1 cellular context compared by ENCODE assay signal in the genomic region with DNA sequence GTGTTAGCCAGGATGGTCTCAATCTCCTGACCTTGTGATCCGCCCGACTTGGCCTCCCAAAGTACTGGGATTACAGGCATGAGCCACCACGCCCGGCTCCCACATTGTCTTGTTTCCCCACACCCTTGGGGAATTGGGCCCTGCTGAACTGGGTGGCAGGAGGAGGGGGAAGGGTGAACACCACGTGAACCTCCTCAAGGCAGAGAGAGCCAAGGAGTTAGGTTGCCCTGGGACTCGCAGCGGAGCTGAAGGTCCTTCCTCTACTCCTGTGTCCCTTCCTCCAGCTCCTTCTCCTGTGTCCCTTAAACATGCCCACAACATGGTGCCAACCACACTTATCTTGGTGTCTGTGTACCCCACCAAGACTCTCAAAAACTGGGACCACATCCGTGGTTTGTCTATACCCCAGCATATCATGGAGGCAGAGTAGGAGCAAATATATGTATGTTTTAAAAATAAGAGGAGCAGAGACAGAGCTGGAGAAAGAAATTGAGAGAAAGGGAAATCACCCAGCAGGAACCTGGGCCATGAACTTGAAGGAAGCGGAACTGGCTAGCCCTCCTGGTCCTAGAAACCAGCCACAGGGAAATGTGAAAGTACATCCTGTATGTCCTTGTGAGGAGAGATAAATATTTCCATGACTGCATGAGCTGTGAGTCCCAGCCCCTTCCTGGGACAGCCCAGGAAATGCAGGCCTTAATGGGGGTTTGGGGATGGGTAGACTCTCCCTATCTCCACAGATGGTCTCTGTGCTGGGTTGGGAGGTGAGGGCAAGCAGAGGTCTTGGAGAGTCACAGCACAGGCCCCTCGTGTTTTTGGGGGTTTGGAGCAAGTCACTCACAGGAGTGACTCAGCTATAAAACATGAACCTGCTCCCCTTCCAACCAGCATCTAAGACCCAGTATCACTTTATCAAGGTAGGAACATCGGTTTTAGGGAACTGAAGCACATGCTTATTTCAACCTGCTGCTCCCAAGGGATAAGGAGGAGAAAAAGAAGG.
TF ChIP-seq lines count a peak whose summit lies in the region.

No MANE protein-coding gene starts in this region.

TF ChIP-seq in K562, 482 proteins besides CTCF, POLR2A, EP300 and RAD21 (continued from another document and continues in another):
- TF ChIP-seq, protein P1, sequence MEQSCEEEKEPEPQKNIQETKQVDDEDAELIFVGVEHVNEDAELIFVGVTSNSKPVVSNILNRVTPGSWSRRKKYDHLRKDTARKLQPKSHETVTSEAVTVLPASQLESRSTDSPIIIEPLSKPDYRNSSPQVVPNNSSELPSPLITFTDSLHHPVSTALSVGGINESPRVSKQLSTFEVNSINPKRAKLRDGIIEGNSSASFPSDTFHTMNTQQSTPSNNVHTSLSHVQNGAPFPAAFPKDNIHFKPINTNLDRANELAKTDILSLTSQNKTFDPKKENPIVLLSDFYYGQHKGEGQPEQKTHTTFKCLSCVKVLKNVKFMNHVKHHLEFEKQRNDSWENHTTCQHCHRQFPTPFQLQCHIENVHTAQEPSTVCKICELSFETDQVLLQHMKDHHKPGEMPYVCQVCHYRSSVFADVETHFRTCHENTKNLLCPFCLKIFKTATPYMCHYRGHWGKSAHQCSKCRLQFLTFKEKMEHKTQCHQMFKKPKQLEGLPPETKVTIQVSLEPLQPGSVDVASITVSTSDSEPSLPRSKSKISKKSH (CRISPR knock-in tag; IDR thresholded peaks at IDR 0.05): no peak
- TF ChIP-seq GTF2E2 (tag; IDR thresholded peaks at IDR 0.05) (no peak), E2F3 (CRISPR knock-in tag; IDR thresholded peaks at IDR 0.05) (no peak), HDAC1 (IDR thresholded peaks at IDR 0.05) (0 out of 4 replicates have a peak, but pooled peaks of 1 of the 2 experiments have one; percentile 21), NR2C2 (CRISPR knock-in tag; IDR thresholded peaks at IDR 0.05) (no peak), NR2C2 (tag; IDR thresholded peaks at IDR 0.05) (peak; percentile 69), ETV1 (tag; conservative IDR thresholded peaks at IDR 0.05; ENCODE audit: low read depth) (peak; percentile 68), FOXP1 (CRISPR knock-in tag; IDR thresholded peaks at IDR 0.05) (no peak), SMAD1 (IDR thresholded peaks at IDR 0.05; ENCODE audit: low read depth, low read length, partially characterized antibody) (no peak), GTF2F1 (IDR thresholded peaks at IDR 0.05; ENCODE audit: low read depth, low read length) (no peak), GABPB1 (CRISPR knock-in tag; IDR thresholded peaks at IDR 0.05) (peak; percentile 66), HNRNPH1 (optimal IDR thresholded peaks at IDR 0.05; ENCODE audit: low read depth, low read length) (no peak), GABPB2 (CRISPR knock-in tag; conservative IDR thresholded peaks at IDR 0.05) (no peak), ZNF12 (CRISPR knock-in tag; IDR thresholded peaks at IDR 0.05) (0 out of 2 replicates have a peak, but pooled peaks have one; percentile 18), ILK (tag; IDR thresholded peaks at IDR 0.05; ENCODE audit: borderline replicate concordance, low read depth) (no peak), CBX3 (IDR thresholded peaks at IDR 0.05; ENCODE audit: borderline replicate concordance in 1 of 2, low read length in 2 of 2) (no peak), HOXB6 (CRISPR knock-in tag; IDR thresholded peaks at IDR 0.05; ENCODE audit: borderline replicate concordance) (no peak), COPS2 (conservative IDR thresholded peaks at IDR 0.05) (no peak), ATF1 (CRISPR knock-in tag; IDR thresholded peaks at IDR 0.05) (no peak), ATF1 (tag; IDR thresholded peaks at IDR 0.05) (no peak), ZNF134 (CRISPR knock-in tag; conservative IDR thresholded peaks at IDR 0.05) (0 out of 2 replicates have a peak, but pooled peaks have one; percentile 28), HDGF (IDR thresholded peaks at IDR 0.05) (no peak), TFAM (CRISPR knock-in tag; conservative IDR thresholded peaks at IDR 0.05) (no peak), TAF15 (IDR thresholded peaks at IDR 0.05; ENCODE audit: low read depth, low read length) (no peak), RFX7 (CRISPR knock-in tag; IDR thresholded peaks at IDR 0.05) (no peak), ZZZ3 (IDR thresholded peaks at IDR 0.05) (no peak), BMI1 (IDR thresholded peaks at IDR 0.05; ENCODE audit: low read length) (no peak), SMAD4 (CRISPR knock-in tag; conservative IDR thresholded peaks at IDR 0.05) (no peak; the same call in 1 of the 2 replicates), SRF (CRISPR knock-in tag; IDR thresholded peaks at IDR 0.05) (peak in 1 of 2 experiments; percentile 87; a peak in 2 of 4 replicates), ZNF121 (CRISPR knock-in tag; conservative IDR thresholded peaks at IDR 0.05) (no peak), PPARD (CRISPR knock-in tag; IDR thresholded peaks at IDR 0.05) (no peak)
- TF ChIP-seq, protein P2, sequence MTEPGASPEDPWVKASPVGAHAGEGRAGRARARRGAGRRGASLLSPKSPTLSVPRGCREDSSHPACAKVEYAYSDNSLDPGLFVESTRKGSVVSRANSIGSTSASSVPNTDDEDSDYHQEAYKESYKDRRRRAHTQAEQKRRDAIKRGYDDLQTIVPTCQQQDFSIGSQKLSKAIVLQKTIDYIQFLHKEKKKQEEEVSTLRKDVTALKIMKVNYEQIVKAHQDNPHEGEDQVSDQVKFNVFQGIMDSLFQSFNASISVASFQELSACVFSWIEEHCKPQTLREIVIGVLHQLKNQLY (CRISPR knock-in tag; conservative IDR thresholded peaks at IDR 0.05): no peak
- TF ChIP-seq, protein P3, sequence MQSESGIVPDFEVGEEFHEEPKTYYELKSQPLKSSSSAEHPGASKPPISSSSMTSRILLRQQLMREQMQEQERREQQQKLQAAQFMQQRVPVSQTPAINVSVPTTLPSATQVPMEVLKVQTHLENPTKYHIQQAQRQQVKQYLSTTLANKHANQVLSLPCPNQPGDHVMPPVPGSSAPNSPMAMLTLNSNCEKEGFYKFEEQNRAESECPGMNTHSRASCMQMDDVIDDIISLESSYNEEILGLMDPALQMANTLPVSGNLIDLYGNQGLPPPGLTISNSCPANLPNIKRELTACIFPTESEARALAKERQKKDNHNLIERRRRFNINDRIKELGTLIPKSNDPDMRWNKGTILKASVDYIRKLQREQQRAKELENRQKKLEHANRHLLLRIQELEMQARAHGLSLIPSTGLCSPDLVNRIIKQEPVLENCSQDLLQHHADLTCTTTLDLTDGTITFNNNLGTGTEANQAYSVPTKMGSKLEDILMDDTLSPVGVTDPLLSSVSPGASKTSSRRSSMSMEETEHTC (IDR thresholded peaks at IDR 0.05): no peak; the same call in 1 of the 2 replicates
- TF ChIP-seq, protein P4, sequence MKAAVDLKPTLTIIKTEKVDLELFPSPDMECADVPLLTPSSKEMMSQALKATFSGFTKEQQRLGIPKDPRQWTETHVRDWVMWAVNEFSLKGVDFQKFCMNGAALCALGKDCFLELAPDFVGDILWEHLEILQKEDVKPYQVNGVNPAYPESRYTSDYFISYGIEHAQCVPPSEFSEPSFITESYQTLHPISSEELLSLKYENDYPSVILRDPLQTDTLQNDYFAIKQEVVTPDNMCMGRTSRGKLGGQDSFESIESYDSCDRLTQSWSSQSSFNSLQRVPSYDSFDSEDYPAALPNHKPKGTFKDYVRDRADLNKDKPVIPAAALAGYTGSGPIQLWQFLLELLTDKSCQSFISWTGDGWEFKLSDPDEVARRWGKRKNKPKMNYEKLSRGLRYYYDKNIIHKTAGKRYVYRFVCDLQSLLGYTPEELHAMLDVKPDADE (conservative IDR thresholded peaks at IDR 0.05; ENCODE audit: control insufficient read depth, low read depth, low read length): no peak
- TF ChIP-seq, protein P5, sequence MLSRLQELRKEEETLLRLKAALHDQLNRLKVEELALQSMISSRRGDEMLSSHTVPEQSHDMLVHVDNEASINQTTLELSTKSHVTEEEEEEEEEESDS (CRISPR knock-in tag; IDR thresholded peaks at IDR 0.05): no peak
- TF ChIP-seq, protein P6, sequence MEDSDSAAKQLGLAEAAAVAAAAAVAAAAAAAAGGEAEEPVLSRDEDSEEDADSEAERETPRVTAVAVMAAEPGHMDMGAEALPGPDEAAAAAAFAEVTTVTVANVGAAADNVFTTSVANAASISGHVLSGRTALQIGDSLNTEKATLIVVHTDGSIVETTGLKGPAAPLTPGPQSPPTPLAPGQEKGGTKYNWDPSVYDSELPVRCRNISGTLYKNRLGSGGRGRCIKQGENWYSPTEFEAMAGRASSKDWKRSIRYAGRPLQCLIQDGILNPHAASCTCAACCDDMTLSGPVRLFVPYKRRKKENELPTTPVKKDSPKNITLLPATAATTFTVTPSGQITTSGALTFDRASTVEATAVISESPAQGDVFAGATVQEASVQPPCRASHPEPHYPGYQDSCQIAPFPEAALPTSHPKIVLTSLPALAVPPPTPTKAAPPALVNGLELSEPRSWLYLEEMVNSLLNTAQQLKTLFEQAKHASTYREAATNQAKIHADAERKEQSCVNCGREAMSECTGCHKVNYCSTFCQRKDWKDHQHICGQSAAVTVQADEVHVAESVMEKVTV (CRISPR knock-in tag; IDR thresholded peaks at IDR 0.05): no peak
- TF ChIP-seq, protein P7, sequence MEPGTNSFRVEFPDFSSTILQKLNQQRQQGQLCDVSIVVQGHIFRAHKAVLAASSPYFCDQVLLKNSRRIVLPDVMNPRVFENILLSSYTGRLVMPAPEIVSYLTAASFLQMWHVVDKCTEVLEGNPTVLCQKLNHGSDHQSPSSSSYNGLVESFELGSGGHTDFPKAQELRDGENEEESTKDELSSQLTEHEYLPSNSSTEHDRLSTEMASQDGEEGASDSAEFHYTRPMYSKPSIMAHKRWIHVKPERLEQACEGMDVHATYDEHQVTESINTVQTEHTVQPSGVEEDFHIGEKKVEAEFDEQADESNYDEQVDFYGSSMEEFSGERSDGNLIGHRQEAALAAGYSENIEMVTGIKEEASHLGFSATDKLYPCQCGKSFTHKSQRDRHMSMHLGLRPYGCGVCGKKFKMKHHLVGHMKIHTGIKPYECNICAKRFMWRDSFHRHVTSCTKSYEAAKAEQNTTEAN (CRISPR knock-in tag; IDR thresholded peaks at IDR 0.05): no peak
- TF ChIP-seq, protein P8, sequence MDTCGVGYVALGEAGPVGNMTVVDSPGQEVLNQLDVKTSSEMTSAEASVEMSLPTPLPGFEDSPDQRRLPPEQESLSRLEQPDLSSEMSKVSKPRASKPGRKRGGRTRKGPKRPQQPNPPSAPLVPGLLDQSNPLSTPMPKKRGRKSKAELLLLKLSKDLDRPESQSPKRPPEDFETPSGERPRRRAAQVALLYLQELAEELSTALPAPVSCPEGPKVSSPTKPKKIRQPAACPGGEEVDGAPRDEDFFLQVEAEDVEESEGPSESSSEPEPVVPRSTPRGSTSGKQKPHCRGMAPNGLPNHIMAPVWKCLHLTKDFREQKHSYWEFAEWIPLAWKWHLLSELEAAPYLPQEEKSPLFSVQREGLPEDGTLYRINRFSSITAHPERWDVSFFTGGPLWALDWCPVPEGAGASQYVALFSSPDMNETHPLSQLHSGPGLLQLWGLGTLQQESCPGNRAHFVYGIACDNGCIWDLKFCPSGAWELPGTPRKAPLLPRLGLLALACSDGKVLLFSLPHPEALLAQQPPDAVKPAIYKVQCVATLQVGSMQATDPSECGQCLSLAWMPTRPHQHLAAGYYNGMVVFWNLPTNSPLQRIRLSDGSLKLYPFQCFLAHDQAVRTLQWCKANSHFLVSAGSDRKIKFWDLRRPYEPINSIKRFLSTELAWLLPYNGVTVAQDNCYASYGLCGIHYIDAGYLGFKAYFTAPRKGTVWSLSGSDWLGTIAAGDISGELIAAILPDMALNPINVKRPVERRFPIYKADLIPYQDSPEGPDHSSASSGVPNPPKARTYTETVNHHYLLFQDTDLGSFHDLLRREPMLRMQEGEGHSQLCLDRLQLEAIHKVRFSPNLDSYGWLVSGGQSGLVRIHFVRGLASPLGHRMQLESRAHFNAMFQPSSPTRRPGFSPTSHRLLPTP (IDR thresholded peaks at IDR 0.05; ENCODE audit: borderline replicate concordance, extremely low read depth, insufficient read length): no peak
- TF ChIP-seq, protein P9, sequence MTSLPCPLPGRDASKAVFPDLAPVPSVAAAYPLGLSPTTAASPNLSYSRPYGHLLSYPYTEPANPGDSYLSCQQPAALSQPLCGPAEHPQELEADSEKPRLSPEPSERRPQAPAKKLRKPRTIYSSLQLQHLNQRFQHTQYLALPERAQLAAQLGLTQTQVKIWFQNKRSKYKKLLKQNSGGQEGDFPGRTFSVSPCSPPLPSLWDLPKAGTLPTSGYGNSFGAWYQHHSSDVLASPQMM (CRISPR knock-in tag; IDR thresholded peaks at IDR 0.05): no peak
- TF ChIP-seq, protein P10, sequence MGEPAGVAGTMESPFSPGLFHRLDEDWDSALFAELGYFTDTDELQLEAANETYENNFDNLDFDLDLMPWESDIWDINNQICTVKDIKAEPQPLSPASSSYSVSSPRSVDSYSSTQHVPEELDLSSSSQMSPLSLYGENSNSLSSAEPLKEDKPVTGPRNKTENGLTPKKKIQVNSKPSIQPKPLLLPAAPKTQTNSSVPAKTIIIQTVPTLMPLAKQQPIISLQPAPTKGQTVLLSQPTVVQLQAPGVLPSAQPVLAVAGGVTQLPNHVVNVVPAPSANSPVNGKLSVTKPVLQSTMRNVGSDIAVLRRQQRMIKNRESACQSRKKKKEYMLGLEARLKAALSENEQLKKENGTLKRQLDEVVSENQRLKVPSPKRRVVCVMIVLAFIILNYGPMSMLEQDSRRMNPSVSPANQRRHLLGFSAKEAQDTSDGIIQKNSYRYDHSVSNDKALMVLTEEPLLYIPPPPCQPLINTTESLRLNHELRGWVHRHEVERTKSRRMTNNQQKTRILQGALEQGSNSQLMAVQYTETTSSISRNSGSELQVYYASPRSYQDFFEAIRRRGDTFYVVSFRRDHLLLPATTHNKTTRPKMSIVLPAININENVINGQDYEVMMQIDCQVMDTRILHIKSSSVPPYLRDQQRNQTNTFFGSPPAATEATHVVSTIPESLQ (CRISPR knock-in tag; IDR thresholded peaks at IDR 0.05): 0 out of 2 replicates have a peak, but pooled peaks have one; percentile 66
